Comparison of ENCODE assay signal across 1 cellular context in the genomic region with DNA sequence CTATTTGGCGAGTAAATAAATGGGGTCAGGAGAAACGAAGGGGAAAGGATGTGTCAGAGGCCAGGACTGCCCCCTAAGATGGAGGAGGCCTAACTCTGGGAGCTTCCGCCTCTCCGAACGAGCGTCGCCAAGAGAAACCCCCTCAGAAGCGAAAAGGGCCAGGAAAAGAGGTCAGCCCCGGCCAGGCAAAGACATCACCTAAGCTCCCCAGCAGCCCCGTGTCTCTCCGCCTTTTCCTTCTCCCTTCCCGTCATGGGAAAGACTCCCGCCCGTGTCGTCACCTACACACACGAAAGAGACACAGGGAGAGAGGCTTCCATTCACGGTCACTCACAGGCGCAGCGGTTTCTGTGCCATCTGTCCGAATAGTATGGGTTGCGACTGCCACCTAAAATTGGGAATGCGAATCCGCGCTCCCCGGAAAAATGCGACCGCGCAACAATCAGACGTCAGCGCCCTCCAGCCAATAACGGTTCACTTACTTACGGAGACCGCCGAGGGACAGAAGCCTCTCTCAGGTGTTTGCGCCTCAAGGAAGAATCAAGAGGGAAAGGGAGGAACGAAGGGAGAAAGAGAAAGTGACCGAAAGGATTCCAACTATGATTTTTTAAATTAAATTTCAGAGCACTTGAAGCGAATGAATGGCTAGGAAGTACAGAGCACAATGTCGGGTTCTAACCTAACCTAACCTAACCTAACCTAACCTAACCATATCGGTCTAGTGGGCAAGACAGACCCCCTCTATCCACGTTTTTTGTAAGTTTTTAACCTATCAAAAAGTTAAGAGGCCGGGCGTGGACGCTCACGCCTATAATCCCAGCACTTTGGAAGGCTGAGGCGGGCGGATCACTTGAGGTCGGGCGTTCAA.
TF ChIP-seq lines count a peak whose summit lies in the region.

Gene CWF19L1, minus strand, starts transcription at position 402 of the 868 bp plus-strand sequence. Its CDS starts 45 bp downstream, at position 357.

TF ChIP-seq in K562, 482 proteins besides CTCF, POLR2A, EP300 and RAD21 (continued from another document and continues in another):
- TF ChIP-seq RREB1 (CRISPR knock-in tag; IDR thresholded peaks at IDR 0.05) (no peak), FOXP1 (CRISPR knock-in tag; IDR thresholded peaks at IDR 0.05) (no peak), KLF10 (CRISPR knock-in tag; IDR thresholded peaks at IDR 0.05) (no peak), MED1 (CRISPR knock-in tag; IDR thresholded peaks at IDR 0.05; ENCODE audit: borderline replicate concordance) (no peak), ELF2 (CRISPR knock-in tag; IDR thresholded peaks at IDR 0.05) (no peak), PCBP1 (IDR thresholded peaks at IDR 0.05; ENCODE audit: low read depth, low read length, poor library complexity, severe bottlenecking) (no peak), MCM2 (IDR thresholded peaks at IDR 0.05; ENCODE audit: low read depth) (no peak), TAF9B (IDR thresholded peaks at IDR 0.05; ENCODE audit: partially characterized antibody) (peak; percentile 35), ZNF140 (CRISPR knock-in tag; IDR thresholded peaks at IDR 0.05) (no peak), HINFP (tag; conservative IDR thresholded peaks at IDR 0.05; ENCODE audit: low read depth) (no peak), TEAD1 (CRISPR knock-in tag; IDR thresholded peaks at IDR 0.05) (0 out of 4 replicates have a peak, but pooled peaks of 1 of the 2 experiments have one; percentile 29), ZSCAN32 (CRISPR knock-in tag; IDR thresholded peaks at IDR 0.05) (no peak), ELF4 (CRISPR knock-in tag; IDR thresholded peaks at IDR 0.05) (no peak), ZZZ3 (IDR thresholded peaks at IDR 0.05) (no peak), SIRT6 (IDR thresholded peaks at IDR 0.05; ENCODE audit: low read depth, low read length) (no peak)
- TF ChIP-seq, protein P1, sequence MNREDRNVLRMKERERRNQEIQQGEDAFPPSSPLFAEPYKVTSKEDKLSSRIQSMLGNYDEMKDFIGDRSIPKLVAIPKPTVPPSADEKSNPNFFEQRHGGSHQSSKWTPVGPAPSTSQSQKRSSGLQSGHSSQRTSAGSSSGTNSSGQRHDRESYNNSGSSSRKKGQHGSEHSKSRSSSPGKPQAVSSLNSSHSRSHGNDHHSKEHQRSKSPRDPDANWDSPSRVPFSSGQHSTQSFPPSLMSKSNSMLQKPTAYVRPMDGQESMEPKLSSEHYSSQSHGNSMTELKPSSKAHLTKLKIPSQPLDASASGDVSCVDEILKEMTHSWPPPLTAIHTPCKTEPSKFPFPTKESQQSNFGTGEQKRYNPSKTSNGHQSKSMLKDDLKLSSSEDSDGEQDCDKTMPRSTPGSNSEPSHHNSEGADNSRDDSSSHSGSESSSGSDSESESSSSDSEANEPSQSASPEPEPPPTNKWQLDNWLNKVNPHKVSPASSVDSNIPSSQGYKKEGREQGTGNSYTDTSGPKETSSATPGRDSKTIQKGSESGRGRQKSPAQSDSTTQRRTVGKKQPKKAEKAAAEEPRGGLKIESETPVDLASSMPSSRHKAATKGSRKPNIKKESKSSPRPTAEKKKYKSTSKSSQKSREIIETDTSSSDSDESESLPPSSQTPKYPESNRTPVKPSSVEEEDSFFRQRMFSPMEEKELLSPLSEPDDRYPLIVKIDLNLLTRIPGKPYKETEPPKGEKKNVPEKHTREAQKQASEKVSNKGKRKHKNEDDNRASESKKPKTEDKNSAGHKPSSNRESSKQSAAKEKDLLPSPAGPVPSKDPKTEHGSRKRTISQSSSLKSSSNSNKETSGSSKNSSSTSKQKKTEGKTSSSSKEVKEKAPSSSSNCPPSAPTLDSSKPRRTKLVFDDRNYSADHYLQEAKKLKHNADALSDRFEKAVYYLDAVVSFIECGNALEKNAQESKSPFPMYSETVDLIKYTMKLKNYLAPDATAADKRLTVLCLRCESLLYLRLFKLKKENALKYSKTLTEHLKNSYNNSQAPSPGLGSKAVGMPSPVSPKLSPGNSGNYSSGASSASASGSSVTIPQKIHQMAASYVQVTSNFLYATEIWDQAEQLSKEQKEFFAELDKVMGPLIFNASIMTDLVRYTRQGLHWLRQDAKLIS (CRISPR knock-in tag; IDR thresholded peaks at IDR 0.05): no peak
- TF ChIP-seq, protein P2, sequence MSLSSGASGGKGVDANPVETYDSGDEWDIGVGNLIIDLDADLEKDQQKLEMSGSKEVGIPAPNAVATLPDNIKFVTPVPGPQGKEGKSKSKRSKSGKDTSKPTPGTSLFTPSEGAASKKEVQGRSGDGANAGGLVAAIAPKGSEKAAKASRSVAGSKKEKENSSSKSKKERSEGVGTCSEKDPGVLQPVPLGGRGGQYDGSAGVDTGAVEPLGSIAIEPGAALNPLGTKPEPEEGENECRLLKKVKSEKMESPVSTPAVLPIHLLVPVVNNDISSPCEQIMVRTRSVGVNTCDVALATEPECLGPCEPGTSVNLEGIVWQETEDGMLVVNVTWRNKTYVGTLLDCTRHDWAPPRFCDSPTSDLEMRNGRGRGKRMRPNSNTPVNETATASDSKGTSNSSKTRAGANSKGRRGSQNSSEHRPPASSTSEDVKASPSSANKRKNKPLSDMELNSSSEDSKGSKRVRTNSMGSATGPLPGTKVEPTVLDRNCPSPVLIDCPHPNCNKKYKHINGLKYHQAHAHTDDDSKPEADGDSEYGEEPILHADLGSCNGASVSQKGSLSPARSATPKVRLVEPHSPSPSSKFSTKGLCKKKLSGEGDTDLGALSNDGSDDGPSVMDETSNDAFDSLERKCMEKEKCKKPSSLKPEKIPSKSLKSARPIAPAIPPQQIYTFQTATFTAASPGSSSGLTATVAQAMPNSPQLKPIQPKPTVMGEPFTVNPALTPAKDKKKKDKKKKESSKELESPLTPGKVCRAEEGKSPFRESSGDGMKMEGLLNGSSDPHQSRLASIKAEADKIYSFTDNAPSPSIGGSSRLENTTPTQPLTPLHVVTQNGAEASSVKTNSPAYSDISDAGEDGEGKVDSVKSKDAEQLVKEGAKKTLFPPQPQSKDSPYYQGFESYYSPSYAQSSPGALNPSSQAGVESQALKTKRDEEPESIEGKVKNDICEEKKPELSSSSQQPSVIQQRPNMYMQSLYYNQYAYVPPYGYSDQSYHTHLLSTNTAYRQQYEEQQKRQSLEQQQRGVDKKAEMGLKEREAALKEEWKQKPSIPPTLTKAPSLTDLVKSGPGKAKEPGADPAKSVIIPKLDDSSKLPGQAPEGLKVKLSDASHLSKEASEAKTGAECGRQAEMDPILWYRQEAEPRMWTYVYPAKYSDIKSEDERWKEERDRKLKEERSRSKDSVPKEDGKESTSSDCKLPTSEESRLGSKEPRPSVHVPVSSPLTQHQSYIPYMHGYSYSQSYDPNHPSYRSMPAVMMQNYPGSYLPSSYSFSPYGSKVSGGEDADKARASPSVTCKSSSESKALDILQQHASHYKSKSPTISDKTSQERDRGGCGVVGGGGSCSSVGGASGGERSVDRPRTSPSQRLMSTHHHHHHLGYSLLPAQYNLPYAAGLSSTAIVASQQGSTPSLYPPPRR (CRISPR knock-in tag; IDR thresholded peaks at IDR 0.05; ENCODE audit: borderline replicate concordance): no peak
- TF ChIP-seq, protein P3, sequence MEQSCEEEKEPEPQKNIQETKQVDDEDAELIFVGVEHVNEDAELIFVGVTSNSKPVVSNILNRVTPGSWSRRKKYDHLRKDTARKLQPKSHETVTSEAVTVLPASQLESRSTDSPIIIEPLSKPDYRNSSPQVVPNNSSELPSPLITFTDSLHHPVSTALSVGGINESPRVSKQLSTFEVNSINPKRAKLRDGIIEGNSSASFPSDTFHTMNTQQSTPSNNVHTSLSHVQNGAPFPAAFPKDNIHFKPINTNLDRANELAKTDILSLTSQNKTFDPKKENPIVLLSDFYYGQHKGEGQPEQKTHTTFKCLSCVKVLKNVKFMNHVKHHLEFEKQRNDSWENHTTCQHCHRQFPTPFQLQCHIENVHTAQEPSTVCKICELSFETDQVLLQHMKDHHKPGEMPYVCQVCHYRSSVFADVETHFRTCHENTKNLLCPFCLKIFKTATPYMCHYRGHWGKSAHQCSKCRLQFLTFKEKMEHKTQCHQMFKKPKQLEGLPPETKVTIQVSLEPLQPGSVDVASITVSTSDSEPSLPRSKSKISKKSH (CRISPR knock-in tag; IDR thresholded peaks at IDR 0.05): no peak
- TF ChIP-seq, protein P4, sequence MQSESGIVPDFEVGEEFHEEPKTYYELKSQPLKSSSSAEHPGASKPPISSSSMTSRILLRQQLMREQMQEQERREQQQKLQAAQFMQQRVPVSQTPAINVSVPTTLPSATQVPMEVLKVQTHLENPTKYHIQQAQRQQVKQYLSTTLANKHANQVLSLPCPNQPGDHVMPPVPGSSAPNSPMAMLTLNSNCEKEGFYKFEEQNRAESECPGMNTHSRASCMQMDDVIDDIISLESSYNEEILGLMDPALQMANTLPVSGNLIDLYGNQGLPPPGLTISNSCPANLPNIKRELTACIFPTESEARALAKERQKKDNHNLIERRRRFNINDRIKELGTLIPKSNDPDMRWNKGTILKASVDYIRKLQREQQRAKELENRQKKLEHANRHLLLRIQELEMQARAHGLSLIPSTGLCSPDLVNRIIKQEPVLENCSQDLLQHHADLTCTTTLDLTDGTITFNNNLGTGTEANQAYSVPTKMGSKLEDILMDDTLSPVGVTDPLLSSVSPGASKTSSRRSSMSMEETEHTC (IDR thresholded peaks at IDR 0.05): no peak; the same call in 1 of the 2 replicates
- TF ChIP-seq, protein P5, sequence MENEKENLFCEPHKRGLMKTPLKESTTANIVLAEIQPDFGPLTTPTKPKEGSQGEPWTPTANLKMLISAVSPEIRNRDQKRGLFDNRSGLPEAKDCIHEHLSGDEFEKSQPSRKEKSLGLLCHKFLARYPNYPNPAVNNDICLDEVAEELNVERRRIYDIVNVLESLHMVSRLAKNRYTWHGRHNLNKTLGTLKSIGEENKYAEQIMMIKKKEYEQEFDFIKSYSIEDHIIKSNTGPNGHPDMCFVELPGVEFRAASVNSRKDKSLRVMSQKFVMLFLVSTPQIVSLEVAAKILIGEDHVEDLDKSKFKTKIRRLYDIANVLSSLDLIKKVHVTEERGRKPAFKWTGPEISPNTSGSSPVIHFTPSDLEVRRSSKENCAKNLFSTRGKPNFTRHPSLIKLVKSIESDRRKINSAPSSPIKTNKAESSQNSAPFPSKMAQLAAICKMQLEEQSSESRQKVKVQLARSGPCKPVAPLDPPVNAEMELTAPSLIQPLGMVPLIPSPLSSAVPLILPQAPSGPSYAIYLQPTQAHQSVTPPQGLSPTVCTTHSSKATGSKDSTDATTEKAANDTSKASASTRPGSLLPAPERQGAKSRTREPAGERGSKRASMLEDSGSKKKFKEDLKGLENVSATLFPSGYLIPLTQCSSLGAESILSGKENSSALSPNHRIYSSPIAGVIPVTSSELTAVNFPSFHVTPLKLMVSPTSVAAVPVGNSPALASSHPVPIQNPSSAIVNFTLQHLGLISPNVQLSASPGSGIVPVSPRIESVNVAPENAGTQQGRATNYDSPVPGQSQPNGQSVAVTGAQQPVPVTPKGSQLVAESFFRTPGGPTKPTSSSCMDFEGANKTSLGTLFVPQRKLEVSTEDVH (IDR thresholded peaks at IDR 0.05; ENCODE audit: low read depth, partially characterized antibody): peak; percentile 71
- TF ChIP-seq, protein P6, sequence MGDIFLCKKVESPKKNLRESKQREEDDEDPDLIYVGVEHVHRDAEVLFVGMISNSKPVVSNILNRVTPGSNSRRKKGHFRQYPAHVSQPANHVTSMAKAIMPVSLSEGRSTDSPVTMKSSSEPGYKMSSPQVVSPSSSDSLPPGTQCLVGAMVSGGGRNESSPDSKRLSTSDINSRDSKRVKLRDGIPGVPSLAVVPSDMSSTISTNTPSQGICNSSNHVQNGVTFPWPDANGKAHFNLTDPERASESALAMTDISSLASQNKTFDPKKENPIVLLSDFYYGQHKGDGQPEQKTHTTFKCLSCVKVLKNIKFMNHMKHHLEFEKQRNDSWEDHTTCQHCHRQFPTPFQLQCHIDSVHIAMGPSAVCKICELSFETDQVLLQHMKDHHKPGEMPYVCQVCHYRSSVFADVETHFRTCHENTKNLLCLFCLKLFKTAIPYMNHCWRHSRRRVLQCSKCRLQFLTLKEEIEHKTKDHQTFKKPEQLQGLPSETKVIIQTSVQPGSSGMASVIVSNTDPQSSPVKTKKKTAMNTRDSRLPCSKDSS (IDR thresholded peaks at IDR 0.05; ENCODE audit: low read depth, partially characterized antibody): no peak
